ENCODE assay signal across 36 cellular contexts in the genomic region with DNA sequence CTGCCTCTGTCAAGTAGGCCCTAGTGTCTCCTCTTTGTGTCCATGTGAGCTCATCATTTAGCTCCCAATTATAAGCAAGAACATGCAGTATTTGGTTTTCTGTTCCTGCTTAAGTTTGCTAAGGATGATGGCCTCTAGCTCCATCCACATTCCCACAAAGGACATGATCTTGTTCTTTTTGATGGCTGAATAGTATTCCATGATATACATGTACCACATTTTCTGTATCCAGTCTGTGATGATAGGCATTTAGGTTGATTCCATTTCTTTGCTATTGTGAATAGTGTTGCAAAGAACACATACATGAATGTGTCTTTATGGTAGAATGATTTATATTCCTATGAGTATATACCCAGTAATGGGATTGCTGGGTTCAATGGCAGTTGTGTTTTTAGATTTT.
DNase-seq lines count a peak whose midpoint lies in the region; ATAC-seq, FAIRE-seq and TF ChIP-seq lines count a peak whose summit lies in the region.
"Had no signal": no experiment of that assay in that cellular context is flagged by ENCODE, and none has a peak within 500 bp of the region (broad histone marks: within the 10 kb centered on the region; RNA-seq: fewer than 3 reads in every experiment).

No MANE protein-coding gene starts in this region.

- no peak overlapping the region for H3K27ac ChIP-seq in SK-N-SH (ENCODE audit: low read depth in 2 of 2, low read length in 1 of 2)
- no peak overlapping the region for H3K27ac ChIP-seq in HEK293 (ENCODE audit: extremely low read depth, low read depth, low read length)
- no peak overlapping the region for H3K27ac ChIP-seq in K562 (ENCODE audit: extremely low read depth, low read depth, low read length)
- no peak overlapping the region for H3K27ac ChIP-seq in H1 (ENCODE audit: low read depth, low read length)
- H3K27ac ChIP-seq: 22Rv1; A549; BLaER1; BLaER1 treated with 17β-estradiol and CSF1 and Interleukin-3, amounts not matched to agents 10 nM and 100 nM; C4-2B had no signal

- in situ Hi-C loops in K562 (cut with MboI): no loop called here

- no peaks in the 10 kb centered on the region for H3K36me3 ChIP-seq in SK-N-SH (replicated peaks in 1 of 2; ENCODE audit: control insufficient read depth in 1 of 2, insufficient read depth in 2 of 2, low read length in 1 of 2)
- no peaks in the 10 kb centered on the region for H3K36me3 ChIP-seq in HEK293 (ENCODE audit: control insufficient read depth in 2 of 2, insufficient read depth in 1 of 2, low read length in 2 of 2)
- H3K36me3 ChIP-seq in K562 (ENCODE audit: control insufficient read depth, insufficient read depth, low read length): no peaks in the 10 kb centered on the region
- no peaks in the 10 kb centered on the region for H3K36me3 ChIP-seq in H1 (ENCODE audit: control insufficient read depth in 2 of 4, insufficient read depth in 4 of 4, low read length in 3 of 4)
- H3K36me3 ChIP-seq: BE2C; BLaER1; BLaER1 treated with 17β-estradiol and CSF1 and Interleukin-3, amounts not matched to agents 10 nM and 100 nM had no signal

- intact Hi-C loops in K562 (cut with micrococcal nuclease): no loop called here

- H2AFZ ChIP-seq in SK-N-SH (ENCODE audit: low read depth) (no peak overlapping the region), K562 (ENCODE audit: low read depth, low read length) (no peak overlapping the region), H1 (ENCODE audit: low read length) (no peak overlapping the region)

- H3K4me1 ChIP-seq in SK-N-SH (ENCODE audit: control insufficient read depth in 1 of 2, insufficient read depth in 2 of 2, low read depth in 1 of 2, low read length in 1 of 2): no peaks in the 10 kb centered on the region
- no peaks in the 10 kb centered on the region for H3K4me1 ChIP-seq in HEK293 (ENCODE audit: control insufficient read depth, insufficient read depth, low read length)
- H3K4me1 ChIP-seq in K562 (replicated peaks in 1 of 2; ENCODE audit: control insufficient read depth in 2 of 2, insufficient read depth in 2 of 2, low read length in 2 of 2): no peaks in the 10 kb centered on the region
- no peaks in the 10 kb centered on the region for H3K4me1 ChIP-seq in H1 (replicated peaks in 1 of 4; ENCODE audit: control insufficient read depth in 3 of 4, insufficient read depth in 4 of 4, low read length in 3 of 4)
- H3K4me1 ChIP-seq: A549, BE2C, Caco-2 had no signal

- no peaks in the 10 kb centered on the region for H3K27me3 Mint-ChIP-seq in activated naive CD8-positive, alpha-beta T cell treated with anti-CD3 and anti-CD28 coated beads for 36 hours
- H3K27me3 Mint-ChIP-seq: B cell; CD4-positive, alpha-beta memory T cell; CD4-positive, alpha-beta T cell; CD8-positive, alpha-beta memory T cell had no signal

- no peak overlapping the region for H3K4me3 ChIP-seq in SK-N-SH (ENCODE audit: low read depth in 2 of 2, low read length in 1 of 2)
- no peak overlapping the region for H3K4me3 ChIP-seq in HEK293 (ENCODE audit: low read depth, low read length)
- H3K4me3 ChIP-seq in K562: no peak overlapping the region
- H3K4me3 ChIP-seq in H1 (ENCODE audit: extremely low read depth in 1 of 4, insufficient read depth in 2 of 4, low read depth in 3 of 4, low read length in 4 of 4): no peak overlapping the region
- H3K4me3 ChIP-seq: A549; BLaER1; BLaER1 treated with 17β-estradiol and CSF1 and Interleukin-3, amounts not matched to agents 10 nM and 100 nM had no signal

- TF ChIP-seq CTCF in SK-N-SH (IDR thresholded peaks at IDR 0.05): no peak
- no peak for TF ChIP-seq CTCF in HEK293 (tag by site-specific recombination; IDR thresholded peaks at IDR 0.05)
- no peak for TF ChIP-seq CTCF in K562 (IDR thresholded peaks at IDR 0.05 in 2 of 3, conservative IDR thresholded peaks at IDR 0.05 in 1 of 3; ENCODE audit: insufficient read depth in 2 of 3, low read depth in 1 of 3, low read length in 3 of 3)
- TF ChIP-seq CTCF in H1 (IDR thresholded peaks at IDR 0.05; ENCODE audit: control extremely low read depth in 1 of 3, insufficient read depth in 1 of 3, low read depth in 1 of 3, low read length in 3 of 3): no peak

- no peak overlapping the region for H2BK20ac ChIP-seq in H1 (ENCODE audit: low read length)

- TF ChIP-seq RAD21 in SK-N-SH (IDR thresholded peaks at IDR 0.05; ENCODE audit: low read length) (no peak), K562 (CRISPR knock-in tag; conservative IDR thresholded peaks at IDR 0.05 in 1 of 2, IDR thresholded peaks at IDR 0.05 in 1 of 2) (no peak), H1 (IDR thresholded peaks at IDR 0.05 in 1 of 2, conservative IDR thresholded peaks at IDR 0.05 in 1 of 2; ENCODE audit: low read depth in 2 of 2, low read length in 2 of 2) (no peak)

- H3K4ac ChIP-seq in H1 (replicated peaks; ENCODE audit: insufficient read length, low read depth, low read length): no peak overlapping the region

- no peak overlapping the region for H3K14ac ChIP-seq in H1 (ENCODE audit: insufficient read length)

- peaks cover 1% of the 10 kb centered on the region for H3K4me1 Mint-ChIP-seq in activated naive CD8-positive, alpha-beta T cell treated with anti-CD3 and anti-CD28 coated beads for 36 hours
- H3K4me1 Mint-ChIP-seq: B cell, CD14-positive monocyte had no signal

- no peak overlapping the region for H3K4me2 ChIP-seq in SK-N-SH
- H3K4me2 ChIP-seq in K562 (ENCODE audit: insufficient read depth, low read length): no peak overlapping the region
- no peak overlapping the region for H3K4me2 ChIP-seq in H1 (ENCODE audit: insufficient read depth in 1 of 2, low read depth in 2 of 2, low read length in 2 of 2)
- H3K4me2 ChIP-seq: A549; BLaER1; BLaER1 treated with 17β-estradiol and CSF1 and Interleukin-3, amounts not matched to agents 10 nM and 100 nM had no signal

- H4K91ac ChIP-seq in H1 (replicated peaks; ENCODE audit: insufficient read length, low read length): no peak overlapping the region

- H3K79me2 ChIP-seq in SK-N-SH (ENCODE audit: insufficient read depth) (no peaks in the 10 kb centered on the region), K562 (ENCODE audit: control insufficient read depth, insufficient read depth, low read length) (no peaks in the 10 kb centered on the region), H1 (ENCODE audit: control insufficient read depth in 1 of 2, insufficient read depth in 2 of 2, low read length in 2 of 2) (no peaks in the 10 kb centered on the region)

- H4K20me1 ChIP-seq in SK-N-SH (ENCODE audit: insufficient read depth) (no peaks in the 10 kb centered on the region), K562 (replicated peaks; ENCODE audit: control insufficient read depth, insufficient read depth, low read length) (no peaks in the 10 kb centered on the region), H1 (replicated peaks in 1 of 2; ENCODE audit: control insufficient read depth in 1 of 2, insufficient read depth in 2 of 2, low read length in 2 of 2) (no peaks in the 10 kb centered on the region)
- H4K20me1 ChIP-seq: BLaER1; BLaER1 treated with 17β-estradiol and CSF1 and Interleukin-3, amounts not matched to agents 10 nM and 100 nM had no signal

- H2BK15ac ChIP-seq in H1 (ENCODE audit: low read length): no peak overlapping the region

- BruUV-seq in K562 (replicated peaks; lab: Mats Ljungman, UMichigan): no TSS peak

- no peak overlapping the region for H2BK12ac ChIP-seq in H1 (ENCODE audit: low read depth, low read length)

- H3K18ac ChIP-seq in H1 (ENCODE audit: extremely low read depth, low read length): no peak overlapping the region

- H3K79me1 ChIP-seq in H1 (ENCODE audit: low read depth, low read length): no peaks in the 10 kb centered on the region

- DNase-seq in SK-N-SH: no peak
- no peak for DNase-seq in K562 (ENCODE audit: extremely low read depth in 1 of 4, low spot score in 3 of 4)
- no peak for DNase-seq in H1 (ENCODE audit: low read depth in 1 of 2, low spot score in 2 of 2)
- no peak for DNase-seq in globus pallidus (ENCODE audit: low spot score)
- no peak for DNase-seq in activated naive CD8-positive, alpha-beta T cell treated with anti-CD3 and anti-CD28 coated beads for 36 hours
- DNase-seq: 8988T; ACHN; AML-193; BE2C; C1 segment of cervical spinal cord; Caco-2; Calu3; CD4-positive, alpha-beta memory T cell; CD4-positive, alpha-beta T cell; CD4-positive, CD25-positive, alpha-beta regulatory T cell; CD8-positive, alpha-beta memory T cell; CD8-positive, alpha-beta T cell; COR-L47; DMS 273 treated with DMSO at 0.1 percent for 48 hours; DMS153; DMS53; DMS79; DMS79 treated with DMSO at 0.1 percent for 48 hours; DND-41; EL had no signal

- TF ChIP-seq POLR2A in K562 (conservative IDR thresholded peaks at IDR 0.05) (no peak), H1 (IDR thresholded peaks at IDR 0.05; ENCODE audit: control extremely low read depth in 1 of 2, low read depth in 2 of 2, low read length in 2 of 2) (no peak)

- no peak overlapping the region for H2BK5ac ChIP-seq in H1 (ENCODE audit: low read depth, low read length)

- no peak for FAIRE-seq in K562 (lab: Jason Lieb, UNC)
- no peak for FAIRE-seq in H1 (lab: Jason Lieb, UNC)
- FAIRE-seq: A549, D721Med had no signal

- no peak overlapping the region for H2BK120ac ChIP-seq in H1 (replicated peaks; ENCODE audit: low read depth, low read length)

- no peaks in the 10 kb centered on the region for H3K27me3 ChIP-seq in SK-N-SH (ENCODE audit: insufficient read depth)
- H3K27me3 ChIP-seq in K562 (ENCODE audit: control insufficient read depth in 2 of 2, insufficient read depth in 2 of 2, low read length in 2 of 2): no peaks in the 10 kb centered on the region
- H3K27me3 ChIP-seq in H1 (replicated peaks in 1 of 4; ENCODE audit: control insufficient read depth in 3 of 4, extremely low read depth in 1 of 4, insufficient read depth in 3 of 4, low read length in 3 of 4): no peaks in the 10 kb centered on the region
- H3K27me3 ChIP-seq: BE2C; BLaER1; BLaER1 treated with 17β-estradiol and CSF1 and Interleukin-3, amounts not matched to agents 10 nM and 100 nM had no signal

- POLR2A ChIA-PET in SK-N-SH (lab: Yijun Ruan, JAX): no interaction called here
- POLR2A ChIA-PET in HEK293 (lab: Yijun Ruan, JAX): no interaction called here
- POLR2A ChIA-PET in K562 (lab: Yijun Ruan, JAX): no interaction called here
- POLR2A ChIA-PET in H1 (lab: Charles Lee; ENCODE audit: partially characterized antibody): no interaction called here

- H3K9me1 ChIP-seq in K562 (ENCODE audit: control insufficient read depth, insufficient read depth, low read length): no peaks in the 10 kb centered on the region

- peaks cover 4% of the 10 kb centered on the region for H3K36me3 Mint-ChIP-seq in activated naive CD8-positive, alpha-beta T cell treated with anti-CD3 and anti-CD28 coated beads for 36 hours
- H3K36me3 Mint-ChIP-seq: CD14-positive monocyte; CD4-positive, CD25-positive, alpha-beta regulatory T cell; CD8-positive, alpha-beta T cell had no signal

- no peak overlapping the region for H2AK5ac ChIP-seq in H1 (ENCODE audit: low read depth, low read length)

- no peak overlapping the region for H4K8ac ChIP-seq in H1 (ENCODE audit: extremely low read depth, insufficient read depth, low read length)

- H3K9me3 ChIP-seq in SK-N-SH: no peaks in the 10 kb centered on the region
- no peaks in the 10 kb centered on the region for H3K9me3 ChIP-seq in HEK293 (ENCODE audit: control insufficient read depth, insufficient read depth, low read depth, low read length)
- H3K9me3 ChIP-seq in K562 (replicated peaks; ENCODE audit: control insufficient read depth, insufficient read depth, low read depth, low read length): no peaks in the 10 kb centered on the region
- peaks cover 0 to 4% of the 10 kb centered on the region in 2 experiments; a peak in 2 of 4 replicates for H3K9me3 ChIP-seq in H1 (ENCODE audit: insufficient read depth in 2 of 2, low read depth in 1 of 2, low read length in 1 of 2)
- H3K9me3 ChIP-seq: BE2C had no signal

- H3K9me2 ChIP-seq in SK-N-SH: no peaks in the 10 kb centered on the region

- no peak overlapping the region for H3K27ac Mint-ChIP-seq in activated naive CD8-positive, alpha-beta T cell treated with anti-CD3 and anti-CD28 coated beads for 36 hours
- H3K27ac Mint-ChIP-seq: B cell; CD14-positive monocyte; CD4-positive, alpha-beta T cell; CD4-positive, CD25-positive, alpha-beta regulatory T cell; CD8-positive, alpha-beta memory T cell; CD8-positive, alpha-beta T cell had no signal

- no peak for ATAC-seq in SK-N-SH treated with all-trans-retinoic acid at 6 μM for 48 hours
- ATAC-seq in K562: no peak
- ATAC-seq in GM18517 (IDR thresholded peaks at IDR 0.05; ENCODE audit: unreplicated experiment): no peak
- ATAC-seq: A549; CD8-positive, alpha-beta T cell had no signal

- CTCF ChIA-PET in SK-N-SH (lab: Yijun Ruan, JAX): no interaction called here
- CTCF ChIA-PET in HEK293 (lab: Yijun Ruan, JAX): interaction anchor here (0.7 kb wide), 1 partner anchor 659 kb away, joined by 3 read pairs; no protein-coding TSS in a partner anchor
- CTCF ChIA-PET in K562 (lab: Yijun Ruan, JAX; ENCODE audit: low intra/inter-chr PET ratio): no interaction called here
- CTCF ChIA-PET in H1 (lab: Charles Lee; ENCODE audit: partially characterized antibody): interaction anchor here (1.1 kb wide), 1 partner anchor 30 kb away, joined by 3 read pairs; no protein-coding TSS in a partner anchor

- no peaks in the 10 kb centered on the region for H3F3A ChIP-seq in SK-N-SH (replicated peaks; ENCODE audit: insufficient read depth)

- no peak for TF ChIP-seq EP300 in SK-N-SH (IDR thresholded peaks at IDR 0.05; ENCODE audit: borderline replicate concordance in 1 of 2, low read depth in 1 of 2, low read length in 1 of 2)
- no peak for TF ChIP-seq EP300 in K562 (IDR thresholded peaks at IDR 0.05; ENCODE audit: low read length)
- no peak for TF ChIP-seq EP300 in H1 (IDR thresholded peaks at IDR 0.05; ENCODE audit: borderline replicate concordance in 1 of 2, low read depth in 2 of 2, low read length in 2 of 2)

- H3K23me2 ChIP-seq in H1 (ENCODE audit: low read depth, low read length): no peaks in the 10 kb centered on the region

- peaks cover 45% of the 10 kb centered on the region for H3K9me3 Mint-ChIP-seq in activated naive CD8-positive, alpha-beta T cell treated with anti-CD3 and anti-CD28 coated beads for 36 hours

- no peak overlapping the region for H4K5ac ChIP-seq in H1 (ENCODE audit: insufficient read length, low read depth, low read length)

- no peak overlapping the region for H3K56ac ChIP-seq in H1 (replicated peaks; ENCODE audit: insufficient read length, low read depth, low read length)

- H3K23ac ChIP-seq in H1 (ENCODE audit: insufficient read length): no peak overlapping the region

- no peak overlapping the region for H3K4me3 Mint-ChIP-seq in activated naive CD8-positive, alpha-beta T cell treated with anti-CD3 and anti-CD28 coated beads for 36 hours
- H3K4me3 Mint-ChIP-seq: B cell; CD14-positive monocyte; CD4-positive, alpha-beta memory T cell; CD4-positive, alpha-beta T cell; CD4-positive, CD25-positive, alpha-beta regulatory T cell; CD8-positive, alpha-beta memory T cell; CD8-positive, alpha-beta T cell had no signal

- no peak overlapping the region for H3K9ac ChIP-seq in SK-N-SH
- no peak overlapping the region for H3K9ac ChIP-seq in K562 (ENCODE audit: insufficient read depth in 1 of 2, low read depth in 2 of 2, low read length in 2 of 2)
- no peak overlapping the region for H3K9ac ChIP-seq in H1 (replicated peaks in 1 of 4; ENCODE audit: extremely low read depth in 1 of 4, low read depth in 3 of 4, low read length in 3 of 4)
- H3K9ac ChIP-seq: BLaER1; BLaER1 treated with 17β-estradiol and CSF1 and Interleukin-3, amounts not matched to agents 10 nM and 100 nM had no signal

Comparison
In these comparisons a context has a peak if more than half of its experiments do, and no peak if none do; other contexts are left out.
1. CTCF ChIA-PET loops: an anchor here in HEK293 (0.7 kb wide) and H1 (1.1 kb wide); none called in SK-N-SH and K562.